17 cellular contexts compared by ENCODE assay signal in the genomic region with DNA sequence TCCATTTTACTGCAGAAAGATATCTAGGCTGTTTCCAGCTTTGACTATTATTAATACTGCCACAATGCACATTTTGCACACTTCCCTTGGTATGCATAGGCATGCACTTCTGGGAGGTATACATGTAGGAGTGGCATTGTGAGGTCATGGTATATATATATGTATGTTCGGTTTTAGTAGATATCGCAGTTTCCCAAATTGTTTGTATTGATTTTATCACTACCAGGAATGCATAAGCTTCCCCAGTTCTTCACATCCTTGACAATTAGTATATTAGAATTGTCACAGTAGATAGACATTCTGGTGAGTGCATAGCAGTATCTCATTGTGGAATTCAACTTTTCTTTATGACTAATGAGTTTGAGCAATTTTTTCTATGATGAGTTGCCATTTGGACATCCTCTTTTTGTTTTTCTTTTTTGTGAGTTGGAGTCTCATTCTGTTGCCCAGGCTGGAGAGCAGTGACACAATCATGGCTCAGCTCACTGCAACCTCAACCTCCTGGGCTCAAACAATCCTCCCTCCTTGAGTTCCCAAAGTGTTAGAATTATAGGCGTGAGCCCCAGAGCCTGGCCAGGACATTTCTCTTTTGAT. TPM values are rescaled to one million over a fixed set of nuclear protein-coding genes. Genes with fewer than 3 reads are reported as not detected.
DNase-seq lines count a peak whose midpoint lies in the region; TF ChIP-seq lines count a peak whose summit lies in the region.
"Had no signal": no experiment of that assay in that cellular context is flagged by ENCODE, and none has a peak within 500 bp of the region (broad histone marks: within the 10 kb centered on the region; RNA-seq: fewer than 3 reads in every experiment).

No MANE protein-coding gene starts in this region.

- H2BK12ac ChIP-seq in mesenchymal stem cell (ENCODE audit: low read length in 2 of 2), result no peak overlapping the region

- no peak overlapping the region for H3K14ac ChIP-seq in mesenchymal stem cell (ENCODE audit: low read length in 2 of 2)

- no peak overlapping the region for H2BK120ac ChIP-seq in mesenchymal stem cell (ENCODE audit: low read depth, low read length)

- no peaks in the 10 kb centered on the region for H3K27me3 ChIP-seq in mesenchymal stem cell (ENCODE audit: control insufficient read depth in 1 of 2, insufficient read depth in 1 of 2, low read length in 2 of 2)

- CTCF ChIA-PET in GM10248 (lab: Yijun Ruan, JAX), result no interaction called here

- H3K36me3 ChIP-seq in mesenchymal stem cell (ENCODE audit: control insufficient read depth in 1 of 2, insufficient read depth in 2 of 2, low read depth in 1 of 2, low read length in 2 of 2), result no peaks in the 10 kb centered on the region
- H3K36me3 ChIP-seq: neutrophil, upper lobe of left lung had no signal

- H3K9me3 ChIP-seq in mesenchymal stem cell (ENCODE audit: control insufficient read depth, low read length), result no peaks in the 10 kb centered on the region
- H3K9me3 ChIP-seq: neutrophil, upper lobe of left lung had no signal

- no peak for TF ChIP-seq CTCF in astrocyte of the spinal cord (IDR thresholded peaks at IDR 0.05; ENCODE audit: low read depth, low read length)
- TF ChIP-seq CTCF in GM10248 (IDR thresholded peaks at IDR 0.05; ENCODE audit: control extremely low read depth, extremely low read depth, low read depth, missing control alignments), result no peak

- H3K4me3 ChIP-seq in astrocyte of the spinal cord (ENCODE audit: low read depth, low read length), result no peak overlapping the region
- H3K4me3 ChIP-seq in mesenchymal stem cell (ENCODE audit: insufficient read depth in 1 of 2, low read depth in 1 of 2, low read length in 2 of 2), result no peak overlapping the region
- H3K4me3 ChIP-seq: upper lobe of left lung had no signal

- no peak overlapping the region for H3K18ac ChIP-seq in mesenchymal stem cell (ENCODE audit: low read depth in 1 of 2, low read length in 2 of 2)

- in situ Hi-C loops in astrocyte of the spinal cord (cut with HindIII; ENCODE audit: low sequenced_read_pairs), result no loop called here

- POLR2A ChIA-PET in GM10248 (lab: Yijun Ruan, JAX), result no interaction called here

- H2AK5ac ChIP-seq in mesenchymal stem cell (ENCODE audit: low read length, severe bottlenecking), result no peak overlapping the region

- H3K27ac ChIP-seq in mesenchymal stem cell (ENCODE audit: low read length, poor library complexity, severe bottlenecking), result no peak overlapping the region
- H3K27ac ChIP-seq: neutrophil, upper lobe of left lung had no signal

- H2AFZ ChIP-seq in mesenchymal stem cell (ENCODE audit: low read depth, low read length), result no peak overlapping the region

- H3K9ac ChIP-seq in mesenchymal stem cell (ENCODE audit: low read length), result no peak overlapping the region

- H2BK15ac ChIP-seq in mesenchymal stem cell (ENCODE audit: low read depth, poor library complexity, severe bottlenecking), result no peak overlapping the region

- no peak overlapping the region for H3K4ac ChIP-seq in mesenchymal stem cell (ENCODE audit: low read depth in 1 of 2, low read length in 2 of 2)

- no peak overlapping the region for H3K23ac ChIP-seq in mesenchymal stem cell (ENCODE audit: low read length in 2 of 2)

- H2BK5ac ChIP-seq in mesenchymal stem cell (ENCODE audit: low read depth, low read length, poor library complexity, severe bottlenecking), result no peak overlapping the region

- H4K91ac ChIP-seq in mesenchymal stem cell (ENCODE audit: low read length), result no peak overlapping the region

- peak; percentile 45 for DNase-seq in AG08395 (ENCODE audit: low spot score)
- DNase-seq in HCEC 1CT, result peak; percentile 86
- DNase-seq in astrocyte of the spinal cord (ENCODE audit: low read depth, low spot score), result peak; percentile 36
- peak; percentile 36 for DNase-seq in glomerular visceral epithelial cell (ENCODE audit: extremely low spot score)
- DNase-seq in COLO668 (lab: John Stamatoyannopoulos, UW; ENCODE audit: unreplicated experiment), result no peak
- no peak for DNase-seq in mesenchymal stem cell
- DNase-seq in GM10248 (ENCODE audit: extremely low spot score), result no peak
- no peak for DNase-seq in NCI-H1092 (lab: John Stamatoyannopoulos, UW)
- DNase-seq: activated T-cell treated with anti-CD3 and anti-CD28 coated beads, Interleukin-2, amount 50 U/mL, for 24 hours; COR-L47; left cardiac atrium; NCI-H82; right cardiac atrium; stimulated activated CD4-positive, alpha-beta T cell treated with anti-CD3 and anti-CD28 coated beads, Interleukin-1b, Interleukin-23, amount 100 ng/mL, for 48 hours; stimulated activated naive CD8-positive, alpha-beta T cell treated with anti-CD3 and anti-CD28 coated beads, Interleukin-15, amount 100 ng/mL, for 72 hours; upper lobe of left lung had no signal

- H4K8ac ChIP-seq in mesenchymal stem cell (ENCODE audit: low read length), result no peak overlapping the region

- H3K79me1 ChIP-seq in mesenchymal stem cell (replicated peaks; ENCODE audit: low read length, poor library complexity, severe bottlenecking), result peaks cover 1% of the 10 kb centered on the region

- H3K4me2 ChIP-seq in mesenchymal stem cell (ENCODE audit: low read length, poor library complexity, severe bottlenecking), result no peak overlapping the region

- H3K4me1 ChIP-seq in mesenchymal stem cell (ENCODE audit: control insufficient read depth, insufficient read depth, low read depth, low read length), result peaks cover 11% of the 10 kb centered on the region

- 100% methylated on average over 1 of the region's 3 CpGs for WGBS in mesenchymal stem cell

RNA-seq across cellular contexts. Expression of gene GRB14, which starts 4.2 kb away (rescaled TPM):
- 0.07 TPM for polyA plus RNA-seq in mesenchymal stem cell (2013, experiment 1 of 2)
- polyA plus RNA-seq in mesenchymal stem cell (2013, experiment 2 of 2), result 0.07 TPM

Comparison
In these comparisons a context has a peak if more than half of its experiments do, and no peak if none do; other contexts are left out.
1. DNase-seq: peak in AG08395 (single experiment), HCEC 1CT (single experiment), astrocyte of the spinal cord (single experiment) and glomerular visceral epithelial cell (single experiment); none in COLO668 (single experiment), mesenchymal stem cell (single experiment), GM10248 (single experiment) and NCI-H1092 (single experiment).